10 cellular contexts compared by ENCODE assay signal in the genomic region with DNA sequence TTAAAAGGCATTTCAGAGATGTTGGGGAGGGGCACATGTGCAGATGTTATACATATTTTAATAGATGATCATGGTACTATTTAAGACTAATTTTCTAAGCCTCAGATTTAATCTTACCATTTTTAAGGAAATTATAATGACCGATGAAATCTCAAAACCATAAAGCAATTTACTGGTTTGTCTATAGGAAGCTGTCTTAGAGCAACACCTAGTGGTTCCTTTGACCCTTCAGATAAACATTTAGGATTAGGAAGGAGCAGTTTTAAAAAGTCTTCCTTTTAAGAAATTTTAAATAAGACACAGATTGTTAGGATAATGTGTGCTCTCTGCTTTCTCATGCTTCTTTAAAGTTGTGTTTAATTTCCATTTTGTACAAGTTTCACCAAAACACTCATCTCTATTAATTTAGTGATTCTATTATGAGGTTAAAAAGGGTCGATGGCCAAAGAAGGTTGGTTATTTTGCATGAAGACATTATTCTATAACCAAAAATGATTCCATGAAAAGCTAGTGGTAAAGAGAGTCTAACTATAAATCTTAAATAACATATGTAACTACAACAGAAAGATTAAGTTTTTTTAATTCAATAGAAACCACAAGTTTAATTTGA.
A peak's percentile ranks its signal among the peaks of the same experiment; 100 is the strongest.
DNase-seq lines count a peak whose midpoint lies in the region; ATAC-seq, FAIRE-seq and TF ChIP-seq lines count a peak whose summit lies in the region.
"Had no signal": no experiment of that assay in that cellular context is flagged by ENCODE, and none has a peak within 500 bp of the region (broad histone marks: within the 10 kb centered on the region; RNA-seq: fewer than 3 reads in every experiment).

No MANE protein-coding gene starts in this region.

- H3K79me2 ChIP-seq in parathyroid adenoma, result no peaks in the 10 kb centered on the region

- no peaks in the 10 kb centered on the region for H3K4me1 ChIP-seq in parathyroid adenoma
- no peaks in the 10 kb centered on the region for H3K4me1 ChIP-seq in small intestine (ENCODE audit: control insufficient read depth in 2 of 2, insufficient read depth in 1 of 2, low read depth in 1 of 2, low read length in 1 of 2)
- H3K4me1 ChIP-seq: left lung had no signal

- H3K9ac ChIP-seq in parathyroid adenoma, result no peak overlapping the region

- TF ChIP-seq CTCF in parathyroid adenoma (IDR thresholded peaks at IDR 0.05), result peak; percentile 15

- H3K27ac ChIP-seq in parathyroid adenoma (no peak overlapping the region), small intestine (ENCODE audit: low read depth in 1 of 2, low read length in 1 of 2) (no peak overlapping the region)
- H3K27ac ChIP-seq: left lung had no signal

- no peaks in the 10 kb centered on the region for H3K27me3 ChIP-seq in parathyroid adenoma (ENCODE audit: control insufficient read depth, insufficient read depth, low read length)
- H3K27me3 ChIP-seq in small intestine (ENCODE audit: control insufficient read depth in 2 of 2, insufficient read depth in 2 of 2, low read length in 2 of 2), result no peaks in the 10 kb centered on the region
- H3K27me3 ChIP-seq: left lung had no signal

- H2AFZ ChIP-seq in parathyroid adenoma, result no peak overlapping the region

- H3K36me3 ChIP-seq in parathyroid adenoma (ENCODE audit: control insufficient read depth, insufficient read depth, low read length) (no peaks in the 10 kb centered on the region), small intestine (ENCODE audit: control insufficient read depth in 2 of 2, insufficient read depth in 2 of 2, low read length in 2 of 2) (no peaks in the 10 kb centered on the region)
- H3K36me3 ChIP-seq: left lung had no signal

- H3K9me3 ChIP-seq in parathyroid adenoma (ENCODE audit: control insufficient read depth, low read length), result no peaks in the 10 kb centered on the region
- no peaks in the 10 kb centered on the region for H3K9me3 ChIP-seq in small intestine (ENCODE audit: control insufficient read depth, low read depth)
- H3K9me3 ChIP-seq: left lung had no signal

- FAIRE-seq in small intestine (lab: Jason Lieb, UNC), result no peak

- no peak overlapping the region for H3K4me2 ChIP-seq in parathyroid adenoma (ENCODE audit: low read length)

- ATAC-seq in GM19463 (IDR thresholded peaks at IDR 0.05; ENCODE audit: unreplicated experiment), result no peak
- ATAC-seq: left lung had no signal

- 5 to 14% (median 14%) methylated on average over 2 of the region's 2 CpGs for WGBS in small intestine, 3 donors

- peak; percentile 5 for DNase-seq in NCI-H2227 treated with DMSO at 0.1 percent for 48 hours (lab: John Stamatoyannopoulos, UW)
- no peak for DNase-seq in NCI-H2227 (lab: John Stamatoyannopoulos, UW; ENCODE audit: unreplicated experiment)
- peak; percentile 39 for DNase-seq in NCI-H146 (lab: John Stamatoyannopoulos, UW)
- DNase-seq in astrocyte of the hippocampus (ENCODE audit: low read depth, low spot score), result peak; percentile 4
- no peak for DNase-seq in T-helper 9 cell
- no peak for DNase-seq in small intestine
- DNase-seq: effector CD4-positive, alpha-beta T cell; left lung had no signal

- H3K4me3 ChIP-seq in parathyroid adenoma (ENCODE audit: low read depth, low read length), result no peak overlapping the region
- H3K4me3 ChIP-seq in small intestine (ENCODE audit: low read depth in 1 of 2, low read length in 2 of 2), result no peak overlapping the region
- H3K4me3 ChIP-seq: left lung had no signal

Comparison
In these comparisons a context has a peak if more than half of its experiments do, and no peak if none do; other contexts are left out.
1. DNase-seq: peak in NCI-H2227 treated with DMSO at 0.1 percent for 48 hours (single experiment), NCI-H146 (single experiment) and astrocyte of the hippocampus (single experiment); none in NCI-H2227 (single experiment), T-helper 9 cell (single experiment) and small intestine (single experiment).